Comparison of ENCODE assay signal across 11 cellular contexts in the genomic region with DNA sequence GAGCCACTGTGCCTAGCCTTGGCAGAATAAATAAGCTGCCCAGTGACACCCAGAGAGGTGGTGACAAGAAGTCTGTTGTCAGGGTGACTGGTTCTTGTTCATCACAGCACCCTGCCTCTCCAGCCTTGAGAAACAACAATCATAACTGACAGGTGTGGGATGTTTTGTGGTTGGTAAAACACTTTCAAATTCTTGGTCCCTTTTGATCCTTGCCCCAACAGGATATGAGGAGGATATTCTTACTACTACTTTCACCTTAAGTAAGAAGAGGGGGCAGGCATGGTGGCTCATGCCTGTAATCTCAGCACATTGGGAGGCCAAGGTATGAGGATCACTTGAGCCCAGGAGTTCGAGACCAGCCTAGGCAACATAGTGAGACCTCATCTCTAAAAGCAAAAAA. TPM values are rescaled to one million over a fixed set of nuclear protein-coding genes. Genes with fewer than 3 reads are reported as not detected.
DNase-seq lines count a peak whose midpoint lies in the region; ATAC-seq and TF ChIP-seq lines count a peak whose summit lies in the region.
"Had no signal": no experiment of that assay in that cellular context is flagged by ENCODE, and none has a peak within 500 bp of the region (broad histone marks: within the 10 kb centered on the region; RNA-seq: fewer than 3 reads in every experiment).

No MANE protein-coding gene starts in this region.

- no TSS peak for BruUV-seq in OCI-LY7 (replicated peaks; lab: Mats Ljungman, UMichigan)

- no peak overlapping the region for H3K4me2 ChIP-seq in OCI-LY7 (ENCODE audit: low read length)

- H3K9me2 ChIP-seq in OCI-LY7 (ENCODE audit: insufficient read depth, low read length), result no peaks in the 10 kb centered on the region

- no peak for TF ChIP-seq CTCF in OCI-LY7 (conservative IDR thresholded peaks at IDR 0.05; ENCODE audit: low read length)

- no peak overlapping the region for H2AFZ ChIP-seq in OCI-LY7 (ENCODE audit: low read length)

- peak; percentile 79 to 83 for ATAC-seq in activated CD4-positive, CD25-positive, alpha-beta regulatory T cell treated with anti-CD3 and anti-CD28 coated beads, Interleukin-2, amount 50 U/mL, for 24 hours
- ATAC-seq in GM21825 (IDR thresholded peaks at IDR 0.05; ENCODE audit: unreplicated experiment), result peak; percentile 63

- CTCF ChIA-PET in OCI-LY7 (lab: Charles Lee; ENCODE audit: unreplicated experiment), result no interaction called here

- POLR2A ChIA-PET in OCI-LY7 (lab: Charles Lee), result interaction anchor here (0.6 kb wide), 1 partner anchor 125 kb away, joined by 3 read pairs; no protein-coding TSS in a partner anchor

- H3K27ac ChIP-seq in OCI-LY7 (ENCODE audit: low read depth, low read length, poor library complexity, severe bottlenecking), result no peak overlapping the region
- H3K27ac ChIP-seq: breast epithelium had no signal

- no peak for DNase-seq in activated CD4-positive, CD25-positive, alpha-beta regulatory T cell (lab: John Stamatoyannopoulos, UW)
- peak; percentile 3 for DNase-seq in OCI-LY7 (ENCODE audit: low spot score)
- DNase-seq in stimulated activated CD4-positive, alpha-beta T cell treated with anti-CD3 and anti-CD28 coated beads, Interleukin-2, amount 100 ng/mL, for 48 hours, result peak; percentile 15 to 26
- DNase-seq in NCI-H226, result no peak
- DNase-seq in ureter (ENCODE audit: low spot score), result no peak
- no peak for DNase-seq in NCI-H187 (lab: John Stamatoyannopoulos, UW)

- H3K4me3 ChIP-seq in OCI-LY7 (ENCODE audit: low read depth, low read length, poor library complexity, severe bottlenecking), result no peak overlapping the region
- H3K4me3 ChIP-seq: breast epithelium had no signal

- H3K79me2 ChIP-seq in OCI-LY7 (ENCODE audit: insufficient read depth, low read depth, low read length), result no peaks in the 10 kb centered on the region

- H3K4me1 ChIP-seq in OCI-LY7 (ENCODE audit: insufficient read depth, low read length, poor library complexity, severe bottlenecking), result no peaks in the 10 kb centered on the region
- H3K4me1 ChIP-seq: breast epithelium had no signal

- intact Hi-C loops in OCI-LY7 (cut with micrococcal nuclease; ENCODE audit: unreplicated experiment), result no loop called here

- H3K36me3 ChIP-seq in OCI-LY7 (ENCODE audit: insufficient read depth, low read length), result no peaks in the 10 kb centered on the region
- H3K36me3 ChIP-seq: breast epithelium had no signal

- H3K9me3 ChIP-seq in OCI-LY7 (ENCODE audit: low read length), result no peaks in the 10 kb centered on the region
- H3K9me3 ChIP-seq: breast epithelium had no signal

- no peaks in the 10 kb centered on the region for H4K20me1 ChIP-seq in OCI-LY7 (ENCODE audit: insufficient read depth, low read length)

RNA-seq across cellular contexts. Expression of a gene that starts 14.2 kb away (rescaled TPM):
- total RNA-seq in OCI-LY7 (2014; rRNA removed; shearing (Covaris generic)), result not detected in 2 replicates
- not detected in 2 replicates for total RNA-seq in OCI-LY7 (2022)
- total RNA-seq in ureter, result 11.0 TPM
- total RNA-seq: A172, pulmonary artery endothelial cell had no signal

Comparison
In these comparisons a context has a peak if more than half of its experiments do, and no peak if none do; other contexts are left out.
1. DNase-seq: peak in OCI-LY7 (single experiment) and stimulated activated CD4-positive, alpha-beta T cell treated with anti-CD3 and anti-CD28 coated beads, Interleukin-2, amount 100 ng/mL, for 48 hours (2 of 2); none in activated CD4-positive, CD25-positive, alpha-beta regulatory T cell (0 of 4), NCI-H226 (single experiment), ureter (single experiment) and NCI-H187 (0 of 2).
2. RNA of a gene that starts 14.2 kb away (total RNA-seq): 11.0 TPM in ureter (single experiment); not detected in OCI-LY7; every median in the first group is over 10 times any median in the second.